Comparison of ENCODE assay signal across 8 cellular contexts in genomic region chr3:165206454-165207266, GRCh38. TPM values are rescaled to one million over a fixed set of nuclear protein-coding genes. Genes with fewer than 3 reads are reported as not detected.
DNase-seq lines count a peak whose midpoint lies in the region; ATAC-seq and TF ChIP-seq lines count a peak whose summit lies in the region.

No MANE protein-coding gene starts in this region.

- no peaks in the 10 kb centered on the region for H3K4me1 ChIP-seq in endodermal cell (ENCODE audit: control insufficient read depth, insufficient read depth, low read length)
- H3K4me1 ChIP-seq in mesendoderm (ENCODE audit: control insufficient read depth, low read depth, low read length) = no peaks in the 10 kb centered on the region
- H3K4me1 ChIP-seq in suprapubic skin = peaks cover 4% of the 10 kb centered on the region

- H2BK120ac ChIP-seq in mesendoderm (ENCODE audit: low read depth, low read length) = no peak overlapping the region

- no peaks in the 10 kb centered on the region for H3K27me3 Mint-ChIP-seq in T-helper 2 cell treated with Interferon-gamma antibody and Interleukin-4, amounts not matched to agents 5 μg/mL and 100 μg/mL, for 36 hours (ENCODE audit: low read depth)
- peaks cover 13% of the 10 kb centered on the region for H3K27me3 Mint-ChIP-seq in endodermal cell (ENCODE audit: insufficient read depth)

- no peak overlapping the region for H3K23ac ChIP-seq in mesendoderm (ENCODE audit: low read length)

- H2BK5ac ChIP-seq in mesendoderm (ENCODE audit: low read length) = no peak overlapping the region

- H2BK15ac ChIP-seq in mesendoderm (replicated peaks; ENCODE audit: low read depth) = no peak overlapping the region

- WGBS in endodermal cell (ENCODE audit: insufficient coverage in 1 of 2, insufficient read length in 1 of 2), 2 experiments = 29 to 33% methylated on average over 9 to 26 of the region's 26 CpGs
- no CpG with 5 or more reads among the region's 26 CpGs for WGBS in mesendoderm (ENCODE audit: extremely low coverage, insufficient coverage, low lambda C conversion rate)
- WGBS in suprapubic skin = 17% methylated on average over 26 of the region's 26 CpGs

- TF ChIP-seq POLR2A in suprapubic skin (IDR thresholded peaks at IDR 0.05) = no peak

- H3K9ac ChIP-seq in endodermal cell (ENCODE audit: extremely low read depth, low read length, poor library complexity, severe bottlenecking) (no peak overlapping the region), mesendoderm (ENCODE audit: low read length) (peak overlapping the region; percentile 22)

- H3K56ac ChIP-seq in mesendoderm (ENCODE audit: low read length) = no peak overlapping the region

- H2AK5ac ChIP-seq in mesendoderm (ENCODE audit: low read length) = no peak overlapping the region

- no peaks in the 10 kb centered on the region for H3K36me3 ChIP-seq in endodermal cell (ENCODE audit: control insufficient read depth, insufficient read depth, low read length)
- H3K36me3 ChIP-seq in mesendoderm (ENCODE audit: control insufficient read depth, insufficient read depth, low read length) = no peaks in the 10 kb centered on the region
- H3K36me3 ChIP-seq in suprapubic skin = no peaks in the 10 kb centered on the region

- no peaks in the 10 kb centered on the region for H3K79me2 ChIP-seq in mesendoderm (ENCODE audit: control insufficient read depth, insufficient read depth, low read length)

- H3K9me3 Mint-ChIP-seq in T-helper 2 cell treated with Interferon-gamma antibody and Interleukin-4, amounts not matched to agents 5 μg/mL and 100 μg/mL, for 36 hours = no peaks in the 10 kb centered on the region
- no peaks in the 10 kb centered on the region for H3K9me3 Mint-ChIP-seq in endodermal cell

- H4K5ac ChIP-seq in mesendoderm (ENCODE audit: low read length) = no peak overlapping the region

- DNase-seq in C1 segment of cervical spinal cord (lab: John Stamatoyannopoulos, UW) = peak in 10 of 14 donors; percentile 40 to 69 (median 56)
- peak; percentile 81 for DNase-seq in NCI-H2029 (lab: John Stamatoyannopoulos, UW)
- DNase-seq in T-helper 2 cell treated with Interferon-gamma antibody and Interleukin-4, amounts not matched to agents 5 μg/mL and 100 μg/mL, for 36 hours (ENCODE audit: low spot score) = peak; percentile 29
- peak; percentile 88 for DNase-seq in endodermal cell
- DNase-seq in mesendoderm = peak; percentile 88
- peak in 1 of 2 donors; percentile 72 for DNase-seq in suprapubic skin (ENCODE audit: low spot score in 2 of 2)

- no peak overlapping the region for H3K18ac ChIP-seq in mesendoderm (ENCODE audit: low read length)

- no peak overlapping the region for H3K27ac Mint-ChIP-seq in T-helper 2 cell treated with Interferon-gamma antibody and Interleukin-4, amounts not matched to agents 5 μg/mL and 100 μg/mL, for 36 hours
- no peak overlapping the region for H3K27ac Mint-ChIP-seq in endodermal cell

- no peaks in the 10 kb centered on the region for H3K36me3 Mint-ChIP-seq in T-helper 2 cell treated with Interferon-gamma antibody and Interleukin-4, amounts not matched to agents 5 μg/mL and 100 μg/mL, for 36 hours (ENCODE audit: low read depth)
- no peaks in the 10 kb centered on the region for H3K36me3 Mint-ChIP-seq in endodermal cell (ENCODE audit: low read depth)

- ATAC-seq in GM18868 (IDR thresholded peaks at IDR 0.05; ENCODE audit: unreplicated experiment) (peak; percentile 95), HG03045 (IDR thresholded peaks at IDR 0.05; ENCODE audit: unreplicated experiment) (peak; percentile 98)

- no peak for TF ChIP-seq EP300 in suprapubic skin (IDR thresholded peaks at IDR 0.05)

- no peaks in the 10 kb centered on the region for H3K9me3 ChIP-seq in endodermal cell (ENCODE audit: control insufficient read depth, low read length)
- no peaks in the 10 kb centered on the region for H3K9me3 ChIP-seq in suprapubic skin

- H3K4me1 Mint-ChIP-seq in T-helper 2 cell treated with Interferon-gamma antibody and Interleukin-4, amounts not matched to agents 5 μg/mL and 100 μg/mL, for 36 hours (ENCODE audit: low read depth) = peaks cover 1% of the 10 kb centered on the region
- H3K4me1 Mint-ChIP-seq in endodermal cell = peaks cover 2% of the 10 kb centered on the region

- TF ChIP-seq CTCF in endodermal cell (conservative IDR thresholded peaks at IDR 0.05) (peak; percentile 96), suprapubic skin (IDR thresholded peaks at IDR 0.05) (peak; percentile 27 to 86)

- H3K4me3 Mint-ChIP-seq in T-helper 2 cell treated with Interferon-gamma antibody and Interleukin-4, amounts not matched to agents 5 μg/mL and 100 μg/mL, for 36 hours = peak overlapping the region; percentile 54
- peak overlapping the region; percentile 44 for H3K4me3 Mint-ChIP-seq in endodermal cell

- no peak overlapping the region for H3K4me3 ChIP-seq in endodermal cell (ENCODE audit: low read length)
- H3K4me3 ChIP-seq in mesendoderm (ENCODE audit: low read length) = no peak overlapping the region
- H3K4me3 ChIP-seq in suprapubic skin = peak overlapping the region; percentile 21

- no peak overlapping the region for H3K27ac ChIP-seq in endodermal cell (ENCODE audit: low read depth, low read length)
- H3K27ac ChIP-seq in mesendoderm (ENCODE audit: low read depth, low read length) = no peak overlapping the region
- H3K27ac ChIP-seq in suprapubic skin = no peak overlapping the region

- peaks cover 11% of the 10 kb centered on the region for H3K27me3 ChIP-seq in endodermal cell (ENCODE audit: control insufficient read depth, insufficient read depth, low read length, poor library complexity, severe bottlenecking)
- no peaks in the 10 kb centered on the region for H3K27me3 ChIP-seq in mesendoderm (ENCODE audit: insufficient read depth, low read length, poor library complexity)
- H3K27me3 ChIP-seq in suprapubic skin = peaks cover 7% of the 10 kb centered on the region

- peak overlapping the region; percentile 16 for H3K4me2 ChIP-seq in mesendoderm (ENCODE audit: low read length)

- H3K4ac ChIP-seq in mesendoderm (ENCODE audit: low read depth, low read length) = no peak overlapping the region

- H4K8ac ChIP-seq in mesendoderm (ENCODE audit: low read depth, low read length) = no peak overlapping the region

- no peaks in the 10 kb centered on the region for H3K79me1 ChIP-seq in mesendoderm (ENCODE audit: low read length)

RNA-seq across cellular contexts. Expression of gene SLITRK3, which starts 10.5 kb away (rescaled TPM):
- total RNA-seq in endodermal cell = under 1 TPM in 1 of 2 donors, not detected in 1; 0.64 TPM
- polyA plus RNA-seq in endodermal cell (2013, experiment 1 of 2) = 1.8 TPM
- 2.8 TPM for polyA plus RNA-seq in endodermal cell (2013, experiment 2 of 2)
- 0.31 TPM for polyA plus RNA-seq in mesendoderm (2013, experiment 1 of 2)
- 0.32 TPM for polyA plus RNA-seq in mesendoderm (2013, experiment 2 of 2)
- total RNA-seq in suprapubic skin = under 1 TPM in 1 of 4 donors, not detected in 3; 0.15 TPM
